9 cellular contexts compared by ENCODE assay signal in the genomic region with DNA sequence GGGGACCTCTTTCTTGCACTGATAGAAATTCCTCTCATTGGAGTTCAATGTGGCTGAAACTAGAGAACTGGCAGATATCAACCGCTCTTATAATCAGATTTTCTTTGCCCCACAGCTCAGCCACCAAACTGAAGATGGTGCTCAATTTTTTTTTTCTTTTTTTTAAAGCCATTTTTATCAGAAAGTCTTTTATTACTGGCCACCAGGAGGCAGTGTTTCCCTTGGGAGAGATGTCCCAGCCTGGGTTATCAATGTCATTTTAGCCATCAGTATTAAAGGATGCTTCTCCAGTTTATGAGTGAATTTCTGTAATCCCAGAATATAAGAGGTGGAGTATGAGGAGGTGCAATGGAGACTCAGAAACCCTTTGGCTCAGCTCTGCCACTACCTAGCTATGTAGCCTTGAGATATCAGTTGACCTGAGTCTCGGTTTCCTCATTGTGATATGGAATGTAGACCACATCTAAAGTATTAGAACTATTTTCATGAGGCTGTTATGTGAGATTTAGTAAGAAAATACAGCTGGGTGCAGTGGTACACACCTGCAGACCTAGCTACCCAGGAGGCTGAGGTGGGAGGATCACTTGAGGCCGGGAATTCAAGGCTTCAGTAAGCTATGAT. TPM values are rescaled to one million over a fixed set of nuclear protein-coding genes. Genes with fewer than 3 reads are reported as not detected.
DNase-seq lines count a peak whose midpoint lies in the region; ATAC-seq, FAIRE-seq and TF ChIP-seq lines count a peak whose summit lies in the region.
"Had no signal": no experiment of that assay in that cellular context is flagged by ENCODE, and none has a peak within 500 bp of the region (broad histone marks: within the 10 kb centered on the region; RNA-seq: fewer than 3 reads in every experiment).

No MANE protein-coding gene starts in this region.

- H4K20me1 ChIP-seq in endothelial cell of umbilical vein (replicated peaks; ENCODE audit: control insufficient read depth, extremely low read depth, insufficient read depth, low read length): no peaks in the 10 kb centered on the region

- peak; percentile 41 to 47 for TF ChIP-seq CTCF in endothelial cell of umbilical vein (IDR thresholded peaks at IDR 0.05; ENCODE audit: extremely low read depth in 1 of 2, insufficient read depth in 1 of 2, low read depth in 1 of 2, low read length in 2 of 2)

- H3K4me3 ChIP-seq in endothelial cell of umbilical vein (replicated peaks in 1 of 3; ENCODE audit: insufficient read depth in 1 of 3, low read depth in 1 of 3, low read length in 3 of 3): no peak overlapping the region

- ATAC-seq in HG02759 (IDR thresholded peaks at IDR 0.05; ENCODE audit: unreplicated experiment) (no peak), GM21576 (IDR thresholded peaks at IDR 0.05; ENCODE audit: unreplicated experiment) (no peak)

- H3K9me3 ChIP-seq in endothelial cell of umbilical vein (replicated peaks; ENCODE audit: control insufficient read depth, insufficient read depth, low read length): no peaks in the 10 kb centered on the region

- H3K79me2 ChIP-seq in endothelial cell of umbilical vein (ENCODE audit: control insufficient read depth, insufficient read depth, low read length): no peaks in the 10 kb centered on the region

- intact Hi-C loops in endothelial cell of umbilical vein (cut with micrococcal nuclease): loop anchor here (1.0 to 2.0 kb wide), 4 partner anchors 116 to 304 kb away; no protein-coding TSS in a partner anchor

- H3K4me1 ChIP-seq in endothelial cell of umbilical vein (ENCODE audit: control insufficient read depth, extremely low read depth, insufficient read depth, low read length): no peaks in the 10 kb centered on the region

- POLR2A ChIA-PET in endothelial cell of umbilical vein (lab: Charles Lee): no interaction called here

- H3K9ac ChIP-seq in endothelial cell of umbilical vein (replicated peaks; ENCODE audit: extremely low read depth, insufficient read depth, low read length): no peak overlapping the region

- H3K36me3 ChIP-seq in endothelial cell of umbilical vein (ENCODE audit: control insufficient read depth in 2 of 2, extremely low read depth in 1 of 2, insufficient read depth in 2 of 2, low read length in 2 of 2): no peaks in the 10 kb centered on the region

- no peak overlapping the region for H3K27ac ChIP-seq in endothelial cell of umbilical vein (ENCODE audit: insufficient read depth, low read depth, low read length)
- H3K27ac ChIP-seq: epithelial cell of prostate had no signal

- H3K27me3 ChIP-seq in endothelial cell of umbilical vein (ENCODE audit: control insufficient read depth in 2 of 2, insufficient read depth in 2 of 2, low read length in 2 of 2): no peaks in the 10 kb centered on the region

- peak; percentile 24 for FAIRE-seq in endothelial cell of umbilical vein (lab: Jason Lieb, UNC)

- H3K9me1 ChIP-seq in endothelial cell of umbilical vein (replicated peaks; ENCODE audit: control insufficient read depth, extremely low read depth, insufficient read depth, low read length): no peaks in the 10 kb centered on the region

- H2AFZ ChIP-seq in endothelial cell of umbilical vein (ENCODE audit: low read depth, low read length): no peak overlapping the region

- no peak for TF ChIP-seq POLR2A in endothelial cell of umbilical vein (IDR thresholded peaks at IDR 0.05; ENCODE audit: low read depth, low read length)

- DNase-seq in SIG-M5 treated with dmso at 0.1 percent for 504 hours (lab: John Stamatoyannopoulos, UW; ENCODE audit: unreplicated experiment): peak; percentile 41
- DNase-seq in SIG-M5 (lab: John Stamatoyannopoulos, UW): no peak
- DNase-seq in LHCN-M2 (ENCODE audit: low read depth): peak; percentile 16
- peak; percentile 40 for DNase-seq in T-helper 9 cell
- DNase-seq in endothelial cell of umbilical vein (ENCODE audit: low read depth, low spot score): peak; percentile 36
- peak; percentile 46 for DNase-seq in pons (ENCODE audit: low spot score)

- no peak overlapping the region for H3K4me2 ChIP-seq in endothelial cell of umbilical vein (ENCODE audit: insufficient read depth, low read length)

- dilution Hi-C loops in endothelial cell of umbilical vein (cut with MboI; ENCODE audit: extremely low pct_ligation_motif_present, low sequenced_read_pairs): no loop called here

- CTCF ChIA-PET in endothelial cell of umbilical vein (lab: Charles Lee): interaction anchor here (0.6 to 5.3 kb wide), 25 partner anchors 9 to 539 kb away, joined by 3 to 57 read pairs (median 3); a partner anchor contains a TSS

- BruUV-seq in endothelial cell of umbilical vein (replicated peaks; lab: Mats Ljungman, UMichigan): no TSS peak

TF ChIP-seq in endothelial cell of umbilical vein, 7 proteins besides CTCF, POLR2A, EP300 and RAD21:
- TF ChIP-seq GATA2 (IDR thresholded peaks at IDR 0.05; ENCODE audit: insufficient read depth, insufficient read length, low read depth, low read length) (no peak), POLR2AphosphoS5 (IDR thresholded peaks at IDR 0.05; ENCODE audit: insufficient read depth, low read depth, low read length) (no peak), MYC (IDR thresholded peaks at IDR 0.05; ENCODE audit: low read depth, low read length) (no peak), FOS (IDR thresholded peaks at IDR 0.05; ENCODE audit: borderline replicate concordance, insufficient read depth, low read length) (no peak), JUN (IDR thresholded peaks at IDR 0.05; ENCODE audit: borderline replicate concordance, insufficient read depth, insufficient read length, low read depth) (no peak), EZH2 (IDR thresholded peaks at IDR 0.05; ENCODE audit: borderline replicate concordance, low read depth, low read length, severe bottlenecking) (no peak)
- TF ChIP-seq, protein P1, sequence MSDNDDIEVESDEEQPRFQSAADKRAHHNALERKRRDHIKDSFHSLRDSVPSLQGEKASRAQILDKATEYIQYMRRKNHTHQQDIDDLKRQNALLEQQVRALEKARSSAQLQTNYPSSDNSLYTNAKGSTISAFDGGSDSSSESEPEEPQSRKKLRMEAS (IDR thresholded peaks at IDR 0.05; ENCODE audit: insufficient read depth, insufficient read length): no peak
TF ChIP-seq in endothelial cell of umbilical vein: peak in this region for 0.

RNA-seq across cellular contexts. Expression of a gene that starts 27.6 kb away (rescaled TPM):
- total RNA-seq in LHCN-M2 (2014; rRNA removed) (not detected in 2 replicates), endothelial cell of umbilical vein (not detected in 2 replicates)
- polyA plus RNA-seq in LHCN-M2 (2012): not detected
- polyA plus RNA-seq in endothelial cell of umbilical vein: not detected in 2 replicates
- polyA plus RNA-seq in endothelial cell of umbilical vein (2011; cell fraction: cytosol; rRNA removed): not detected in 2 replicates
- not detected in 2 replicates for polyA plus RNA-seq in endothelial cell of umbilical vein (2011; cell fraction: nucleus; rRNA removed)
- not detected in 2 replicates for polyA plus RNA-seq in endothelial cell of umbilical vein (2012)
- polyA minus RNA-seq in endothelial cell of umbilical vein: not detected in 2 replicates
- polyA minus RNA-seq in endothelial cell of umbilical vein (2011; cell fraction: cytosol; rRNA and poly(A)+ RNA removed): not detected
- polyA minus RNA-seq in endothelial cell of umbilical vein (2011; cell fraction: nucleus; rRNA and poly(A)+ RNA removed): not detected in 2 replicates

RNA-seq across cellular contexts. Expression of a gene that starts 39.1 kb away (rescaled TPM):
- total RNA-seq in LHCN-M2 (2014; rRNA removed) (not detected in 2 replicates), endothelial cell of umbilical vein (not detected in 2 replicates)
- polyA plus RNA-seq in LHCN-M2 (2012): not detected
- not detected in 2 replicates for polyA plus RNA-seq in endothelial cell of umbilical vein
- polyA plus RNA-seq in endothelial cell of umbilical vein (2011; cell fraction: cytosol; rRNA removed): not detected in 2 replicates
- polyA plus RNA-seq in endothelial cell of umbilical vein (2011; cell fraction: nucleus; rRNA removed): not detected in 2 replicates
- not detected in 2 replicates for polyA plus RNA-seq in endothelial cell of umbilical vein (2012)
- polyA minus RNA-seq in endothelial cell of umbilical vein: not detected in 2 replicates
- polyA minus RNA-seq in endothelial cell of umbilical vein (2011; cell fraction: cytosol; rRNA and poly(A)+ RNA removed): not detected
- polyA minus RNA-seq in endothelial cell of umbilical vein (2011; cell fraction: nucleus; rRNA and poly(A)+ RNA removed): not detected in 2 replicates

RNA-seq across cellular contexts. Expression of a gene that starts 49.9 kb away (rescaled TPM):
- not detected in 2 replicates for total RNA-seq in LHCN-M2 (2014; rRNA removed)
- polyA plus RNA-seq in LHCN-M2 (2012): not detected
- total RNA-seq in endothelial cell of umbilical vein: not detected in 2 replicates
- 0.12 and 0.24 TPM in 2 replicates for polyA plus RNA-seq in endothelial cell of umbilical vein
- 0.09 and 0.13 TPM in 2 replicates for polyA plus RNA-seq in endothelial cell of umbilical vein (2011; cell fraction: cytosol; rRNA removed)
- 0.13 TPM in 1 of 2 replicates, not detected in the other for polyA plus RNA-seq in endothelial cell of umbilical vein (2011; cell fraction: nucleus; rRNA removed)
- not detected in 2 replicates for polyA plus RNA-seq in endothelial cell of umbilical vein (2012)
- polyA minus RNA-seq in endothelial cell of umbilical vein: not detected in 2 replicates
- not detected for polyA minus RNA-seq in endothelial cell of umbilical vein (2011; cell fraction: cytosol; rRNA and poly(A)+ RNA removed)
- not detected in 2 replicates for polyA minus RNA-seq in endothelial cell of umbilical vein (2011; cell fraction: nucleus; rRNA and poly(A)+ RNA removed)
